ENCODE assay signal across 21 cellular contexts in genomic region chrX:78456909-78457308, GRCh38.
"Had no signal": no experiment of that assay in that cellular context is flagged by ENCODE, and none has a peak within 500 bp of the region (broad histone marks: within the 10 kb centered on the region; RNA-seq: fewer than 3 reads in every experiment).

No MANE protein-coding gene starts in this region.

- H3K36me3 Mint-ChIP-seq: T-cell had no signal

- H3K36me3 ChIP-seq: MG63 had no signal

- DNase-seq: KBM-7, MG63, NCI-H1092 treated with DMSO at 0.1 percent for 48 hours, NCI-H1436, NCI-H187, NCI-H2029, NCI-H2081 treated with DMSO at 0.1 percent for 48 hours, NCI-H2171, NCI-H226, NCI-H446, NCI-H510A, NCI-H524 treated with DMSO at 0.1 percent for 48 hours, NCI-H69, NCI-H774, SHP77, SK-N-SH, SW 1271, T-cell had no signal

- H3K9me2 ChIP-seq: SK-N-SH had no signal

- H3K4me1 Mint-ChIP-seq: T-cell had no signal

- ATAC-seq: T-cell had no signal

- H3K9me3 ChIP-seq: MG63, SK-N-SH had no signal

- H3K27ac Mint-ChIP-seq: T-cell; T-helper 1 cell treated with Interleukin-12 subunit alpha and Interleukin-12 subunit beta and Interleukin-4 antibody, amounts not matched to agents 30 μg/mL and 1 μg/mL, for 36 hours had no signal

- H3K4me2 ChIP-seq: SK-N-SH had no signal

- H3K4me3 ChIP-seq: MG63 had no signal

- H3K4me3 Mint-ChIP-seq: T-cell; T-helper 1 cell treated with Interleukin-12 subunit alpha and Interleukin-12 subunit beta and Interleukin-4 antibody, amounts not matched to agents 30 μg/mL and 1 μg/mL, for 36 hours had no signal

- H3K9ac ChIP-seq: SK-N-SH had no signal

- H3K27ac ChIP-seq: HL-60, RWPE1 had no signal

- H3K27me3 ChIP-seq: MG63 had no signal
